18 cellular contexts compared by ENCODE assay signal in the genomic region with DNA sequence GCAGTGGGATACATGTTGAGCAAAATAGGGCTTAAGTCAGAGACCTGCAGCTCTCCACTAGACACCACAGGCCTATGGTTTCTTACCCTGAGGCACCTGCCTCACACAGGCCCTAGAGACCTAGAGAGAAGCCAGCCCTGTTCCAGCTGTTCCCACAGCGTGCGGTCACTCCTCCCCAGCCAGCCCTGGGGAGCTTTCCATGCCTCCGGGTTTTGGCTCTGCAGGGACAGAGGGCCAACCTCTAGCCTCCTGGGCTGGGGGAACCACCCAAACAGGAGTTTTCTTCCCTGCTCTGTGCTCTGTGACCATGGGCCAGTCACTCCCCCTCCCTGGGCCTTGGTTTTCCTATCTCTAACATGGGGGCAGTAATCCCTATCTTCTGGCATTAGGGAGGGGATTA. TPM values are rescaled to one million over a fixed set of nuclear protein-coding genes. Genes with fewer than 3 reads are reported as not detected.
A peak's percentile ranks its signal among the peaks of the same experiment; 100 is the strongest.
DNase-seq lines count a peak whose midpoint lies in the region; ATAC-seq, FAIRE-seq and TF ChIP-seq lines count a peak whose summit lies in the region.
"Had no signal": no experiment of that assay in that cellular context is flagged by ENCODE, and none has a peak within 500 bp of the region (broad histone marks: within the 10 kb centered on the region; RNA-seq: fewer than 3 reads in every experiment).

No MANE protein-coding gene starts in this region.

- peak overlapping the region; percentile 3; the same call in 1 of the 2 replicates for H3K9ac ChIP-seq in OCI-LY1 (ENCODE audit: low read length)

- H4K20me1 ChIP-seq in OCI-LY1 (ENCODE audit: insufficient read depth, low read length) (no peaks in the 10 kb centered on the region), osteoblast (ENCODE audit: insufficient read depth, low read length) (no peaks in the 10 kb centered on the region)

- H3K27me3 ChIP-seq in OCI-LY1 (ENCODE audit: insufficient read depth, low read length) (no peaks in the 10 kb centered on the region), osteoblast (ENCODE audit: insufficient read depth, low read length) (no peaks in the 10 kb centered on the region), pancreas (no peaks in the 10 kb centered on the region)

- H3K27ac ChIP-seq in OCI-LY1 (ENCODE audit: low read depth, low read length, poor library complexity, severe bottlenecking) (peak overlapping the region; percentile 89), osteoblast (ENCODE audit: low read depth, low read length) (no peak overlapping the region), pancreas (no peak overlapping the region)
- H3K27ac ChIP-seq: PC-9, SK-N-MC had no signal

- H3K4me3 ChIP-seq in OCI-LY1 (ENCODE audit: low read depth, low read length, poor library complexity, severe bottlenecking) (no peak overlapping the region), osteoblast (ENCODE audit: insufficient read depth, low read length) (no peak overlapping the region), pancreas (no peak overlapping the region)
- H3K4me3 ChIP-seq: PC-9, SK-N-MC had no signal

- H3K4me1 ChIP-seq in OCI-LY1 (ENCODE audit: insufficient read depth, low read length, severe bottlenecking) (peaks cover 76% of the 10 kb centered on the region), osteoblast (ENCODE audit: insufficient read depth, low read length) (no peaks in the 10 kb centered on the region), pancreas (no peaks in the 10 kb centered on the region)

- H3K9me3 ChIP-seq in OCI-LY1 (ENCODE audit: low read length) (no peaks in the 10 kb centered on the region), osteoblast (ENCODE audit: low read depth, low read length) (no peaks in the 10 kb centered on the region), pancreas (no peaks in the 10 kb centered on the region)

- peak overlapping the region; percentile 12; the same call in 1 of the 2 replicates for H3K4me2 ChIP-seq in OCI-LY1 (ENCODE audit: low read length)
- H3K4me2 ChIP-seq in osteoblast (ENCODE audit: insufficient read depth, low read length), result no peak overlapping the region
- H3K4me2 ChIP-seq: PC-9 had no signal

- H2AFZ ChIP-seq in OCI-LY1 (ENCODE audit: low read length) (no peak overlapping the region), osteoblast (ENCODE audit: low read length) (no peak overlapping the region)
- H2AFZ ChIP-seq: PC-9 had no signal

- H3K36me3 ChIP-seq in OCI-LY1 (ENCODE audit: insufficient read depth, low read length) (peaks cover 88% of the 10 kb centered on the region), osteoblast (ENCODE audit: insufficient read depth, low read length) (no peaks in the 10 kb centered on the region), pancreas (no peaks in the 10 kb centered on the region)

- H3K9me2 ChIP-seq in OCI-LY1 (ENCODE audit: low read depth, low read length), result no peaks in the 10 kb centered on the region

- TF ChIP-seq CTCF in OCI-LY1 (IDR thresholded peaks at IDR 0.05; ENCODE audit: low read length) (no peak), osteoblast (IDR thresholded peaks at IDR 0.05; ENCODE audit: extremely low read depth, low read depth, low read length) (no peak), pancreas (IDR thresholded peaks at IDR 0.05) (no peak)

- H3F3A ChIP-seq in OCI-LY1 (ENCODE audit: insufficient read depth, low read length), result no peaks in the 10 kb centered on the region

- no peak for ATAC-seq in GM18511 (IDR thresholded peaks at IDR 0.05; ENCODE audit: unreplicated experiment)
- ATAC-seq in pancreas, result no peak

- peak; percentile 10 for DNase-seq in 8988T
- peak; percentile 84 for DNase-seq in ELF-1 (ENCODE audit: low read depth, low spot score)
- peak; percentile 79 for DNase-seq in osteoblast (ENCODE audit: insufficient read length, low spot score, missing footprints)
- DNase-seq in GM19240 (ENCODE audit: insufficient read length, low spot score), result no peak
- DNase-seq in pancreas, result no peak
- no peak for DNase-seq in dedifferentiated amniotic fluid mesenchymal stem cell (ENCODE audit: extremely low spot score)
- DNase-seq: GOT3, KG1, NCI-H1436 treated with DMSO at 0.1 percent for 48 hours, NCI-H2029 treated with DMSO at 0.1 percent for 48 hours, NCI-H2171 treated with DMSO at 0.1 percent for 48 hours, NCI-H446 treated with DMSO at 0.1 percent for 48 hours, NCI-H774, PC-9 had no signal

- H3K79me2 ChIP-seq in OCI-LY1 (ENCODE audit: insufficient read depth, low read length) (no peaks in the 10 kb centered on the region), osteoblast (ENCODE audit: insufficient read depth, low read length) (no peaks in the 10 kb centered on the region)

- WGBS in pancreas, 2 donors, result 86 to 90% methylated on average over 3 of the region's 3 CpGs

- no peak for FAIRE-seq in pancreas (lab: Jason Lieb, UNC)
- FAIRE-seq: A204.1 had no signal

- intact Hi-C loops in pancreas (cut with DNase I), result no loop called here

RNA-seq across cellular contexts. Expression of gene SH2B2, which starts 33.0 kb away (rescaled TPM):
- total RNA-seq in osteoblast, result 2.1 and 2.2 TPM in 2 replicates
- 1 to 10 TPM; 1.3 to 5.1 (median 2.0) TPM for total RNA-seq in pancreas
- polyA plus RNA-seq in pancreas, result 1 to 10 TPM; 2.1 to 4.4 TPM

RNA-seq across cellular contexts. Expression of gene SPDYE6, which starts 36.6 kb away (rescaled TPM):
- not detected in 2 replicates for total RNA-seq in osteoblast
- total RNA-seq in pancreas, result not detected
- not detected for polyA plus RNA-seq in pancreas
- total RNA-seq: PC-9 had no signal

Comparison
In these comparisons a context has a peak if more than half of its experiments do, and no peak if none do; other contexts are left out.
1. DNase-seq: peak in 8988T (single experiment), ELF-1 (single experiment) and osteoblast (single experiment); none in GM19240 (single experiment), pancreas (0 of 6) and dedifferentiated amniotic fluid mesenchymal stem cell (single experiment).